In genomic region chr10:43124094-43124521, GRCh38 we compare ENCODE assay signal across 17 cellular contexts. TPM values are rescaled to one million over a fixed set of nuclear protein-coding genes. Genes with fewer than 3 reads are reported as not detected.
DNase-seq lines count a peak whose midpoint lies in the region; ATAC-seq and TF ChIP-seq lines count a peak whose summit lies in the region.
"Had no signal": no experiment of that assay in that cellular context is flagged by ENCODE, and none has a peak within 500 bp of the region (broad histone marks: within the 10 kb centered on the region; RNA-seq: fewer than 3 reads in every experiment).

No MANE protein-coding gene starts in this region.

- H3K36me3 ChIP-seq in Loucy (ENCODE audit: insufficient read depth, low read length) (no peaks in the 10 kb centered on the region), gastroesophageal sphincter (no peaks in the 10 kb centered on the region), mammary epithelial cell (ENCODE audit: insufficient read depth, low read length) (no peaks in the 10 kb centered on the region)

- no peaks in the 10 kb centered on the region for H3K9me2 ChIP-seq in Loucy (replicated peaks; ENCODE audit: low read depth, low read length)

- no peak overlapping the region for H3K4me3 Mint-ChIP-seq in T-helper 1 cell treated with Interleukin-12 subunit alpha and Interleukin-12 subunit beta and Interleukin-4 antibody, amounts not matched to agents 30 μg/mL and 1 μg/mL, for 36 hours
- H3K4me3 Mint-ChIP-seq in glutamatergic neuron (ENCODE audit: unreplicated experiment) = peak overlapping the region; percentile 37
- no peak overlapping the region for H3K4me3 Mint-ChIP-seq in stimulated activated memory B cell treated with anti-CD40 and anti-IgM and Interleukin-4, amounts not matched to agents 10 μg/mL and 1 μg/mL and 100 μg/mL, for 72 hours
- no peak overlapping the region for H3K4me3 Mint-ChIP-seq in naive thymus-derived CD8-positive, alpha-beta T cell
- H3K4me3 Mint-ChIP-seq: CD14-positive monocyte, HFFc6 had no signal

- in situ Hi-C loops in mammary epithelial cell (cut with MboI; ENCODE audit: low sequenced_read_pairs in 2 of 2) = loop anchor here in 1 of 2 donors (25.0 kb wide), 1 partner anchor 262 kb away; no protein-coding TSS in a partner anchor

- peaks cover 64% of the 10 kb centered on the region for H3K4me1 ChIP-seq in Loucy (ENCODE audit: insufficient read depth, low read length, poor library complexity, severe bottlenecking)
- peaks cover 0 to 13% (median 0%) of the 10 kb centered on the region in 3 donors for H3K4me1 ChIP-seq in gastroesophageal sphincter
- H3K4me1 ChIP-seq in mammary epithelial cell (ENCODE audit: insufficient read depth, low read length) = peaks cover 5% of the 10 kb centered on the region

- whole genome bisulfite sequencing in gastroesophageal sphincter (ENCODE audit: low coverage in 1 of 2), 2 donors = 67 to 83% methylated on average over 1 to 4 of the region's 6 CpGs
- 55% methylated on average over 3 of the region's 6 CpGs for WGBS in mammary epithelial cell (ENCODE audit: low coverage, missing lambda C conversion rate)

- H3K9me3 Mint-ChIP-seq in T-helper 1 cell treated with Interleukin-12 subunit alpha and Interleukin-12 subunit beta and Interleukin-4 antibody, amounts not matched to agents 30 μg/mL and 1 μg/mL, for 36 hours = no peaks in the 10 kb centered on the region
- H3K9me3 Mint-ChIP-seq in glutamatergic neuron (ENCODE audit: unreplicated experiment) = peaks cover 7% of the 10 kb centered on the region
- H3K9me3 Mint-ChIP-seq in stimulated activated memory B cell treated with anti-CD40 and anti-IgM and Interleukin-4, amounts not matched to agents 10 μg/mL and 1 μg/mL and 100 μg/mL, for 72 hours = no peaks in the 10 kb centered on the region
- no peaks in the 10 kb centered on the region for H3K9me3 Mint-ChIP-seq in naive thymus-derived CD8-positive, alpha-beta T cell
- H3K9me3 Mint-ChIP-seq: CD14-positive monocyte, HFFc6 had no signal

- no peak overlapping the region for H3K4me3 ChIP-seq in Loucy (ENCODE audit: low read length, poor library complexity, severe bottlenecking)
- no peak overlapping the region for H3K4me3 ChIP-seq in gastroesophageal sphincter
- H3K4me3 ChIP-seq in mammary epithelial cell (replicated peaks in 1 of 3; ENCODE audit: insufficient read depth in 1 of 3, low read depth in 2 of 3, low read length in 3 of 3) = no peak overlapping the region
- H3K4me3 ChIP-seq: K562 had no signal

- H3K79me2 ChIP-seq in Loucy (ENCODE audit: insufficient read depth, low read length) = no peaks in the 10 kb centered on the region
- no peaks in the 10 kb centered on the region for H3K79me2 ChIP-seq in mammary epithelial cell (ENCODE audit: insufficient read depth, low read length)

- H3K27me3 Mint-ChIP-seq in T-helper 1 cell treated with Interleukin-12 subunit alpha and Interleukin-12 subunit beta and Interleukin-4 antibody, amounts not matched to agents 30 μg/mL and 1 μg/mL, for 36 hours (ENCODE audit: low read depth) = no peaks in the 10 kb centered on the region
- peaks cover 14% of the 10 kb centered on the region for H3K27me3 Mint-ChIP-seq in glutamatergic neuron (ENCODE audit: unreplicated experiment)
- no peaks in the 10 kb centered on the region for H3K27me3 Mint-ChIP-seq in stimulated activated memory B cell treated with anti-CD40 and anti-IgM and Interleukin-4, amounts not matched to agents 10 μg/mL and 1 μg/mL and 100 μg/mL, for 72 hours
- H3K27me3 Mint-ChIP-seq in naive thymus-derived CD8-positive, alpha-beta T cell = peaks cover 0 to 2% (median 0%) of the 10 kb centered on the region in 5 donors

- DNase-seq in T-helper 1 cell (no peak), glutamatergic neuron (no peak), mammary epithelial cell (no peak)
- DNase-seq in naive thymus-derived CD8-positive, alpha-beta T cell = no peak
- DNase-seq: DMS79, GOT3, HFFc6, NCI-H1436 treated with DMSO at 0.1 percent for 48 hours, NCI-H2081 treated with DMSO at 0.1 percent for 48 hours, NCI-H345, PC-3 had no signal

- no peak for ATAC-seq in stimulated activated memory B cell treated with anti-CD40 and anti-IgM and Interleukin-4, amounts not matched to agents 10 μg/mL and 1 μg/mL and 100 μg/mL, for 72 hours
- ATAC-seq in gastroesophageal sphincter = no peak
- ATAC-seq in naive thymus-derived CD8-positive, alpha-beta T cell = no peak
- ATAC-seq: K562, PC-3 had no signal

- no peaks in the 10 kb centered on the region for H3K27me3 ChIP-seq in Loucy (ENCODE audit: insufficient read depth, low read length, poor library complexity, severe bottlenecking)
- no peaks in the 10 kb centered on the region for H3K27me3 ChIP-seq in gastroesophageal sphincter
- H3K27me3 ChIP-seq in mammary epithelial cell (ENCODE audit: insufficient read depth, low read length) = no peaks in the 10 kb centered on the region

- dilution Hi-C loops in mammary epithelial cell (cut with HindIII; ENCODE audit: low sequenced_read_pairs) = loop anchor here (5.0 kb wide), 1 partner anchor 57 kb away; no protein-coding TSS in a partner anchor

- H3K4me1 Mint-ChIP-seq in T-helper 1 cell treated with Interleukin-12 subunit alpha and Interleukin-12 subunit beta and Interleukin-4 antibody, amounts not matched to agents 30 μg/mL and 1 μg/mL, for 36 hours (ENCODE audit: low read depth) = peaks cover 72% of the 10 kb centered on the region
- H3K4me1 Mint-ChIP-seq in glutamatergic neuron (ENCODE audit: low read depth, unreplicated experiment) = peaks cover 31% of the 10 kb centered on the region
- H3K4me1 Mint-ChIP-seq in stimulated activated memory B cell treated with anti-CD40 and anti-IgM and Interleukin-4, amounts not matched to agents 10 μg/mL and 1 μg/mL and 100 μg/mL, for 72 hours = peaks cover 56% of the 10 kb centered on the region
- peaks cover 13 to 61% (median 24%) of the 10 kb centered on the region in 4 donors for H3K4me1 Mint-ChIP-seq in naive thymus-derived CD8-positive, alpha-beta T cell

- no peak for TF ChIP-seq POLR2A in gastroesophageal sphincter (IDR thresholded peaks at IDR 0.05)

- H3K9me3 ChIP-seq in Loucy (ENCODE audit: insufficient read depth, low read depth, low read length) = no peaks in the 10 kb centered on the region
- no peaks in the 10 kb centered on the region for H3K9me3 ChIP-seq in gastroesophageal sphincter
- no peaks in the 10 kb centered on the region for H3K9me3 ChIP-seq in mammary epithelial cell (replicated peaks; ENCODE audit: insufficient read depth, low read length)

- intact Hi-C loops in mammary epithelial cell (cut with micrococcal nuclease) = no loop called here

- POLR2A ChIA-PET in naive thymus-derived CD8-positive, alpha-beta T cell (lab: Charles Lee) = interaction anchor here (0.9 kb wide), 1 partner anchor 15 kb away, joined by 3 read pairs; no protein-coding TSS in a partner anchor

- H4K20me1 ChIP-seq in Loucy (ENCODE audit: insufficient read depth, low read length, poor library complexity, severe bottlenecking) (no peaks in the 10 kb centered on the region), mammary epithelial cell (ENCODE audit: insufficient read depth, low read length) (no peaks in the 10 kb centered on the region)

- no peak overlapping the region for H2AFZ ChIP-seq in Loucy (ENCODE audit: low read length)
- no peak overlapping the region for H2AFZ ChIP-seq in mammary epithelial cell (ENCODE audit: low read depth, low read length)

- no peaks in the 10 kb centered on the region for H3F3A ChIP-seq in Loucy (ENCODE audit: low read depth)

- TF ChIP-seq CTCF in Loucy (conservative IDR thresholded peaks at IDR 0.05; ENCODE audit: low read length) = no peak
- TF ChIP-seq CTCF in glutamatergic neuron (IDR thresholded peaks at IDR 0.05; ENCODE audit: partially characterized antibody, unreplicated experiment) = no peak
- TF ChIP-seq CTCF in gastroesophageal sphincter (IDR thresholded peaks at IDR 0.05) = no peak
- no peak for TF ChIP-seq CTCF in mammary epithelial cell (conservative IDR thresholded peaks at IDR 0.05 in 1 of 2, IDR thresholded peaks at IDR 0.05 in 1 of 2; ENCODE audit: extremely low read depth in 1 of 2, insufficient read depth in 1 of 2, low read depth in 1 of 2, low read length in 2 of 2)

- no peaks in the 10 kb centered on the region for H3K36me3 Mint-ChIP-seq in T-helper 1 cell treated with Interleukin-12 subunit alpha and Interleukin-12 subunit beta and Interleukin-4 antibody, amounts not matched to agents 30 μg/mL and 1 μg/mL, for 36 hours (ENCODE audit: low read depth)
- H3K36me3 Mint-ChIP-seq in glutamatergic neuron (ENCODE audit: unreplicated experiment) = no peaks in the 10 kb centered on the region
- H3K36me3 Mint-ChIP-seq in stimulated activated memory B cell treated with anti-CD40 and anti-IgM and Interleukin-4, amounts not matched to agents 10 μg/mL and 1 μg/mL and 100 μg/mL, for 72 hours = no peaks in the 10 kb centered on the region
- H3K36me3 Mint-ChIP-seq in naive thymus-derived CD8-positive, alpha-beta T cell = no peaks in the 10 kb centered on the region

- H3K9ac ChIP-seq in Loucy (ENCODE audit: low read depth, low read length, poor library complexity, severe bottlenecking) (peak overlapping the region; percentile 3), mammary epithelial cell (ENCODE audit: insufficient read depth, low read length) (no peak overlapping the region)

- H3K4me2 ChIP-seq in Loucy (ENCODE audit: low read depth, low read length, poor library complexity, severe bottlenecking) = no peak overlapping the region
- H3K4me2 ChIP-seq in mammary epithelial cell (ENCODE audit: insufficient read depth, low read depth, low read length) = no peak overlapping the region

- H3K27ac Mint-ChIP-seq in T-helper 1 cell treated with Interleukin-12 subunit alpha and Interleukin-12 subunit beta and Interleukin-4 antibody, amounts not matched to agents 30 μg/mL and 1 μg/mL, for 36 hours = peak overlapping the region; percentile 27
- peak overlapping the region; percentile 28 for H3K27ac Mint-ChIP-seq in glutamatergic neuron (ENCODE audit: unreplicated experiment)
- H3K27ac Mint-ChIP-seq in stimulated activated memory B cell treated with anti-CD40 and anti-IgM and Interleukin-4, amounts not matched to agents 10 μg/mL and 1 μg/mL and 100 μg/mL, for 72 hours = peak overlapping the region; percentile 54
- H3K27ac Mint-ChIP-seq in naive thymus-derived CD8-positive, alpha-beta T cell = no peak overlapping the region
- H3K27ac Mint-ChIP-seq: HFFc6 had no signal

- BruUV-seq in mammary epithelial cell (replicated peaks; lab: Mats Ljungman, UMichigan) = no TSS peak

- CTCF ChIA-PET in mammary epithelial cell (lab: Charles Lee; ENCODE audit: low non-redundant PET) = no interaction called here

- TF ChIP-seq EP300 in gastroesophageal sphincter (IDR thresholded peaks at IDR 0.05) = no peak

- H3K27ac ChIP-seq in gastroesophageal sphincter (no peak overlapping the region), mammary epithelial cell (ENCODE audit: insufficient read depth, low read depth, low read length) (no peak overlapping the region)

RNA-seq across cellular contexts. Expression of gene CSGALNACT2, which starts 14.1 kb away (rescaled TPM):
- total RNA-seq in glutamatergic neuron (ENCODE audit: unreplicated experiment) (28.3 TPM), gastroesophageal sphincter (10 to 100 TPM; 28.4 to 37.4 (median 32.7) TPM), mammary epithelial cell (10 to 100 TPM; 13.8 to 24.5 TPM)
- 10 to 100 TPM; 56.9 to 61.0 TPM for total RNA-seq in naive thymus-derived CD8-positive, alpha-beta T cell
- 10 to 100 TPM; 15.0 to 20.0 (median 16.2) TPM for polyA plus RNA-seq in naive thymus-derived CD8-positive, alpha-beta T cell
- polyA plus RNA-seq in mammary epithelial cell = 8.5 TPM
- 12.6 TPM for polyA minus RNA-seq in mammary epithelial cell

RNA-seq across cellular contexts. Expression of gene RET, which starts 47.2 kb away (rescaled TPM):
- total RNA-seq in glutamatergic neuron (ENCODE audit: unreplicated experiment) (34.7 TPM), gastroesophageal sphincter (1 to 10 TPM; 1.4 to 3.9 (median 1.8) TPM), mammary epithelial cell (1 to 10 TPM in 1 of 2 donors, under 1 TPM in 1; 0.17 to 1.5 TPM)
- not detected for total RNA-seq in naive thymus-derived CD8-positive, alpha-beta T cell
- not detected for polyA plus RNA-seq in naive thymus-derived CD8-positive, alpha-beta T cell
- 0.80 TPM for polyA plus RNA-seq in mammary epithelial cell
- polyA minus RNA-seq in mammary epithelial cell = 0.21 TPM
- total RNA-seq: PC-3 had no signal
- polyA plus RNA-seq: K562 had no signal

Comparison
In these comparisons a context has a peak if more than half of its experiments do, and no peak if none do; other contexts are left out.
1. H3K27ac Mint-ChIP-seq: peak in T-helper 1 cell treated with Interleukin-12 subunit alpha and Interleukin-12 subunit beta and Interleukin-4 antibody, amounts not matched to agents 30 μg/mL and 1 μg/mL, for 36 hours (single experiment), glutamatergic neuron (single experiment) and stimulated activated memory B cell treated with anti-CD40 and anti-IgM and Interleukin-4, amounts not matched to agents 10 μg/mL and 1 μg/mL and 100 μg/mL, for 72 hours (single experiment); none in naive thymus-derived CD8-positive, alpha-beta T cell (0 of 10).